In the genomic region with DNA sequence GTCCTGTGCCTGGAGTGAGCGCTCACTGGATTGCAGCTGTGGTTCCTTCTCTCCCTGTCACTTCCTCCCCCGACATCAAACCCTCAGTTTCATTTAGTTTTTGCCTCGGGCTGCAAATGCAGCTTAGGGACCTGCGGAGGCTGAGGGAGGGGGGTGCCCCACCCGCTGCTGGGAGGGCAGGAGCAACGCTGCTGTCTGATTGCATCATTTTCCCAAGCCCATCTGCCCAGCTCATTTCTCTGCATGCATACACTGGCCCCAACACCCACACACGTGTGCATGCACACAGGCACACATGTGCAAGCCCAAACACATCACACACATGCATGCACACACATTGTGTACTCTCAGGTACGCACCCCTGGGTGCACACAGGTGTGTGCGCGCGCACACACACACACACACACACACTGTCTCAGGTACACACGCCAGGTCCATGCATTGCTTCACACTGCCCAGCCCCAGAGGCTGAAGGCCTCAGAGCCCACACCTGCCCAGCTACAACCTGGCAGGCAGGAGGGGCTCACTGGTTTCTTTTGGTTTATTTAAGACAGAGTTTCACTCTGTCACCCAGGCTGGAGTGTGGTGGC, we compare ENCODE assay signal across 1 cellular context.
TF ChIP-seq lines count a peak whose summit lies in the region.

No MANE protein-coding gene starts in this region.

TF ChIP-seq in H1, 55 proteins besides CTCF, POLR2A, EP300 and RAD21 (continued from another document):
- TF ChIP-seq POLR2AphosphoS5 (IDR thresholded peaks at IDR 0.05; ENCODE audit: low read depth, low read length), result peak; percentile 33; the same call in 1 of the 2 replicates
- TF ChIP-seq ASH2L (IDR thresholded peaks at IDR 0.05; ENCODE audit: low read length), result peak; percentile 16
- TF ChIP-seq SUZ12 (IDR thresholded peaks at IDR 0.05; ENCODE audit: low read length), result no peak
- TF ChIP-seq CBX5 (IDR thresholded peaks at IDR 0.05; ENCODE audit: low read depth, low read length), result no peak
- peak; percentile 66; the same call in 1 of the 2 replicates for TF ChIP-seq JUND (IDR thresholded peaks at IDR 0.05; ENCODE audit: low read length)
- TF ChIP-seq SP1 (IDR thresholded peaks at IDR 0.05; ENCODE audit: low read depth, low read length), result 0 out of 2 replicates have a peak, but pooled peaks have one; percentile 20
- 0 out of 2 replicates have a peak, but pooled peaks have one; percentile 13 for TF ChIP-seq MAX (IDR thresholded peaks at IDR 0.05)
- no peak for TF ChIP-seq YY1 (IDR thresholded peaks at IDR 0.05; ENCODE audit: low read depth, low read length)
- peak; percentile 55; the same call in 1 of the 2 replicates for TF ChIP-seq KDM1A (IDR thresholded peaks at IDR 0.05; ENCODE audit: borderline replicate concordance, low read length)
